In genomic region chr11:110429614-110430266, GRCh38 we compare ENCODE assay signal across 8 cellular contexts. TPM values are rescaled to one million over a fixed set of nuclear protein-coding genes. Genes with fewer than 3 reads are reported as not detected.
DNase-seq lines count a peak whose midpoint lies in the region; ATAC-seq and TF ChIP-seq lines count a peak whose summit lies in the region.

Gene FDX1, plus strand, starts transcription at chr11:110429948. Its CDS starts 173 bp downstream, at chr11:110430121.

- H3K9me3 ChIP-seq in A673 (ENCODE audit: low read depth, low read length, poor library complexity, severe bottlenecking) (no peaks in the 10 kb centered on the region), smooth muscle cell (replicated peaks; ENCODE audit: low read depth) (no peaks in the 10 kb centered on the region)

- H3K79me2 ChIP-seq in smooth muscle cell (ENCODE audit: low read depth): peaks cover 44% of the 10 kb centered on the region

- POLR2A ChIA-PET in A673 (lab: Charles Lee; ENCODE audit: low non-redundant PET): interaction anchor here (0.6 kb wide), 1 partner anchor 251 kb away, joined by 4 read pairs; no protein-coding TSS in a partner anchor

- H3K27ac ChIP-seq in A673 (ENCODE audit: low read depth, low read length, poor library complexity, severe bottlenecking): peak within 1 kb of the TSS; percentile 93
- H3K27ac ChIP-seq in VCaP: peak within 1 kb of the TSS; percentile 97
- H3K27ac ChIP-seq in smooth muscle cell (ENCODE audit: low read depth): peak within 1 kb of the TSS; percentile 71

- peak; percentile 52 for TF ChIP-seq CTCF in A673 (conservative IDR thresholded peaks at IDR 0.05; ENCODE audit: low read depth, low read length)
- peak; percentile 90 for TF ChIP-seq CTCF in VCaP (conservative IDR thresholded peaks at IDR 0.05)
- TF ChIP-seq CTCF in smooth muscle cell (IDR thresholded peaks at IDR 0.05; ENCODE audit: borderline replicate concordance, insufficient read depth, poor library complexity, severe bottlenecking): peak; percentile 58

- H2AFZ ChIP-seq in smooth muscle cell (ENCODE audit: low read depth): peak within 1 kb of the TSS; percentile 89

- H3K27me3 ChIP-seq in A673 (replicated peaks; ENCODE audit: insufficient read depth, low read depth, low read length, poor library complexity): no peaks in the 10 kb centered on the region
- no peaks in the 10 kb centered on the region for H3K27me3 ChIP-seq in smooth muscle cell (ENCODE audit: low read depth)

- H3K36me3 ChIP-seq in A673 (ENCODE audit: insufficient read depth, low read length, poor library complexity, severe bottlenecking) (no peaks in the 10 kb centered on the region), smooth muscle cell (ENCODE audit: low read depth) (no peaks in the 10 kb centered on the region)

- H3K4me3 ChIP-seq in A673 (ENCODE audit: low read depth, low read length, poor library complexity, severe bottlenecking) (peak within 1 kb of the TSS; percentile 91), smooth muscle cell (peak within 1 kb of the TSS; percentile 90)

- CTCF ChIA-PET in A673 (lab: Charles Lee): interaction anchor here (0.6 to 0.8 kb wide), 4 partner anchors 16 to 241 kb away, joined by 3 to 7 read pairs (median 3); no protein-coding TSS in a partner anchor

- WGBS in smooth muscle cell (ENCODE audit: low lambda C conversion rate): 1% methylated on average over 49 of the region's 67 CpGs

- H3K4me2 ChIP-seq in smooth muscle cell: peak within 1 kb of the TSS; percentile 93

- peaks cover 44% of the 10 kb centered on the region for H3K4me1 ChIP-seq in A673 (ENCODE audit: insufficient read depth, low read length, poor library complexity, severe bottlenecking)
- H3K4me1 ChIP-seq in smooth muscle cell (ENCODE audit: low read depth): peaks cover 21% of the 10 kb centered on the region

- H3K9ac ChIP-seq in smooth muscle cell (ENCODE audit: low read depth): peak within 1 kb of the TSS; percentile 91

- peaks cover 33% of the 10 kb centered on the region for H4K20me1 ChIP-seq in smooth muscle cell (ENCODE audit: low read depth)

- no TSS peak for BruUV-seq in A673 (replicated peaks; lab: Mats Ljungman, UMichigan)

- ATAC-seq in GM18511 (IDR thresholded peaks at IDR 0.05; ENCODE audit: unreplicated experiment) (peak; percentile 88), HG03025 (IDR thresholded peaks at IDR 0.05; ENCODE audit: low FRiP score, unreplicated experiment) (peak; percentile 89)

- in situ Hi-C loops in T47D (cut with HindIII; ENCODE audit: low pct_unique_long_range_greater_than_20kb, low sequenced_read_pairs): no loop called here

- peaks cover 8% of the 10 kb centered on the region for H3F3A ChIP-seq in smooth muscle cell (ENCODE audit: low read depth)

- DNase-seq in A673 (ENCODE audit: low spot score) (peak; percentile 96), NCI-H2107 treated with DMSO at 0.1 percent for 48 hours (lab: John Stamatoyannopoulos, UW; ENCODE audit: unreplicated experiment) (peak; percentile 29), T47D (ENCODE audit: low read depth in 1 of 2, low spot score in 1 of 2) (peak; percentile 80 to 87), iPS-NIHi11 (ENCODE audit: low spot score) (peak; percentile 90), smooth muscle cell (lab: John Stamatoyannopoulos, UW; ENCODE audit: unreplicated experiment) (peak; percentile 59)

- intact Hi-C loops in A673 (cut with micrococcal nuclease; ENCODE audit: unreplicated experiment): loop anchor here (2.0 to 5.0 kb wide), 4 partner anchors 32 to 582 kb away; partner anchors contain the start of gene RDX

RNA-seq across cellular contexts. Expression of gene FDX1, which starts in this region (rescaled TPM):
- total RNA-seq in A673 (2021) (59.5 and 62.3 TPM in 2 replicates), smooth muscle cell (6.7 and 7.0 TPM in 2 replicates)
- polyA plus RNA-seq in smooth muscle cell: 8.5 and 10.0 TPM in 2 replicates

Comparison
In these comparisons a context has a peak if more than half of its experiments do, and no peak if none do; other contexts are left out.
1. Peak in every context shown above with its lines: DNase-seq, ATAC-seq, H3K4me3 ChIP-seq and H3K27ac ChIP-seq.
2. DNase-seq: peak in every context shown above with its lines; median percentile 96 in A673; 90 in iPS-NIHi11; 84 in T47D; 59 in smooth muscle cell; 29 in NCI-H2107 treated with DMSO at 0.1 percent for 48 hours.